In genomic region chr2:23591111-23591510, GRCh38 we compare ENCODE assay signal across 11 cellular contexts.
"Had no signal": no experiment of that assay in that cellular context is flagged by ENCODE, and none has a peak within 500 bp of the region (broad histone marks: within the 10 kb centered on the region; RNA-seq: fewer than 3 reads in every experiment).

No MANE protein-coding gene starts in this region.

- H3K27me3 ChIP-seq: ovary, tibial nerve had no signal

- H3K4me3 ChIP-seq: ovary, smooth muscle cell, tibial nerve had no signal

- H3K36me3 ChIP-seq: ovary, tibial nerve had no signal

- H3K27ac ChIP-seq: ovary, VCaP had no signal

- H3K9me3 ChIP-seq: ovary, tibial nerve had no signal

- DNase-seq: activated CD4-positive, alpha-beta memory T cell treated with anti-CD3 and anti-CD28 coated beads, Interleukin-2, amount 10 ng/mL, durations not matched to agents 7 days and 5 days; activated CD8-positive, alpha-beta memory T cell treated with anti-CD3 and anti-CD28 coated beads, Interleukin-2, amount 50 U/mL, for 4 hours; activated naive CD8-positive, alpha-beta T cell treated with anti-CD3 and anti-CD28 coated beads, Interleukin-2, amount 10 ng/mL, durations not matched to agents 7 days and 5 days; anterior cingulate cortex; hypothalamus; retina; T-helper 1 cell had no signal
